In genomic region chrX:101693476-101693875, GRCh38 we compare ENCODE assay signal across 16 cellular contexts. TPM values are rescaled to one million over a fixed set of nuclear protein-coding genes. Genes with fewer than 3 reads are reported as not detected.
DNase-seq lines count a peak whose midpoint lies in the region; ATAC-seq and TF ChIP-seq lines count a peak whose summit lies in the region.
"Had no signal": no experiment of that assay in that cellular context is flagged by ENCODE, and none has a peak within 500 bp of the region (broad histone marks: within the 10 kb centered on the region; RNA-seq: fewer than 3 reads in every experiment).

No MANE protein-coding gene starts in this region.

- H3K36me3 ChIP-seq in hepatocyte (replicated peaks; ENCODE audit: insufficient read depth, low read depth) (no peaks in the 10 kb centered on the region), Peyer's patch (no peaks in the 10 kb centered on the region)
- H3K36me3 ChIP-seq: tibial artery had no signal

- ATAC-seq in GM19043 (IDR thresholded peaks at IDR 0.05; ENCODE audit: low read depth, unreplicated experiment) (peak; percentile 65), GM21825 (IDR thresholded peaks at IDR 0.05; ENCODE audit: unreplicated experiment) (peak; percentile 74), HG03378 (IDR thresholded peaks at IDR 0.05; ENCODE audit: unreplicated experiment) (peak; percentile 56)
- ATAC-seq in stimulated activated memory B cell treated with anti-CD40 and anti-IgM and Interleukin-4, amounts not matched to agents 10 μg/mL and 1 μg/mL and 100 μg/mL, for 72 hours = peak; percentile 53
- ATAC-seq: activated naive CD4-positive, alpha-beta T cell treated with anti-CD3 and anti-CD28 coated beads, Interleukin-2, amount 50 U/mL, for 72 hours had no signal

- H2AFZ ChIP-seq in hepatocyte = no peak overlapping the region

- TF ChIP-seq CTCF in hepatocyte (IDR thresholded peaks at IDR 0.05; ENCODE audit: poor library complexity) (no peak), Peyer's patch (IDR thresholded peaks at IDR 0.05) (no peak)

- no peaks in the 10 kb centered on the region for H3K9me3 Mint-ChIP-seq in stimulated activated memory B cell treated with anti-CD40 and anti-IgM and Interleukin-4, amounts not matched to agents 10 μg/mL and 1 μg/mL and 100 μg/mL, for 72 hours
- H3K9me3 Mint-ChIP-seq: activated naive CD4-positive, alpha-beta T cell treated with anti-CD3 and anti-CD28 coated beads, Interleukin-2, amount 50 U/mL, for 72 hours had no signal

- no peak overlapping the region for H3K4me3 ChIP-seq in hepatocyte
- H3K4me3 ChIP-seq in Peyer's patch = no peak overlapping the region
- H3K4me3 ChIP-seq: lung, tibial artery had no signal

- H3K27me3 Mint-ChIP-seq in stimulated activated memory B cell treated with anti-CD40 and anti-IgM and Interleukin-4, amounts not matched to agents 10 μg/mL and 1 μg/mL and 100 μg/mL, for 72 hours = peaks cover 12% of the 10 kb centered on the region

- H3K9me2 ChIP-seq in hepatocyte (replicated peaks; ENCODE audit: insufficient read depth) = no peaks in the 10 kb centered on the region

- WGBS in hepatocyte (ENCODE audit: low lambda C conversion rate, missing lambda C conversion rate) = 78% methylated on average over 4 of the region's 4 CpGs

- H4K20me1 ChIP-seq in hepatocyte (ENCODE audit: insufficient read depth, poor library complexity, severe bottlenecking) = no peaks in the 10 kb centered on the region

- H3K27ac Mint-ChIP-seq in stimulated activated memory B cell treated with anti-CD40 and anti-IgM and Interleukin-4, amounts not matched to agents 10 μg/mL and 1 μg/mL and 100 μg/mL, for 72 hours = peak overlapping the region; percentile 55
- H3K27ac Mint-ChIP-seq: activated naive CD4-positive, alpha-beta T cell treated with anti-CD3 and anti-CD28 coated beads, Interleukin-2, amount 50 U/mL, for 72 hours had no signal

- no peak overlapping the region for H3K4me2 ChIP-seq in hepatocyte

- H3K79me2 ChIP-seq in hepatocyte = no peaks in the 10 kb centered on the region

- H3K4me3 Mint-ChIP-seq in stimulated activated memory B cell treated with anti-CD40 and anti-IgM and Interleukin-4, amounts not matched to agents 10 μg/mL and 1 μg/mL and 100 μg/mL, for 72 hours = no peak overlapping the region

- no peaks in the 10 kb centered on the region for H3K36me3 Mint-ChIP-seq in stimulated activated memory B cell treated with anti-CD40 and anti-IgM and Interleukin-4, amounts not matched to agents 10 μg/mL and 1 μg/mL and 100 μg/mL, for 72 hours
- H3K36me3 Mint-ChIP-seq: activated naive CD4-positive, alpha-beta T cell treated with anti-CD3 and anti-CD28 coated beads, Interleukin-2, amount 50 U/mL, for 72 hours had no signal

- H3K4me1 Mint-ChIP-seq in stimulated activated memory B cell treated with anti-CD40 and anti-IgM and Interleukin-4, amounts not matched to agents 10 μg/mL and 1 μg/mL and 100 μg/mL, for 72 hours = peaks cover 8% of the 10 kb centered on the region

- H3K27ac ChIP-seq in hepatocyte = no peak overlapping the region
- no peak overlapping the region for H3K27ac ChIP-seq in Peyer's patch
- H3K27ac ChIP-seq: tibial artery had no signal

- no peaks in the 10 kb centered on the region for H3K27me3 ChIP-seq in hepatocyte
- H3K27me3 ChIP-seq in Peyer's patch = no peaks in the 10 kb centered on the region
- H3K27me3 ChIP-seq: tibial artery had no signal

- DNase-seq in hepatocyte (ENCODE audit: low spot score) = no peak
- DNase-seq in NCI-H446 treated with DMSO at 0.1 percent for 48 hours (lab: John Stamatoyannopoulos, UW) = no peak
- DNase-seq in Peyer's patch = no peak
- DNase-seq: GOT3, NCI-H1048, NCI-H510A treated with DMSO at 0.1 percent for 48 hours, RPMI8226, small intestine, T-helper 9 cell, tibial artery had no signal

- TF ChIP-seq POLR2A in Peyer's patch (IDR thresholded peaks at IDR 0.05) = no peak

- H3K9me3 ChIP-seq in hepatocyte (ENCODE audit: low read depth) (no peaks in the 10 kb centered on the region), Peyer's patch (no peaks in the 10 kb centered on the region)
- H3K9me3 ChIP-seq: tibial artery had no signal

- H3K4me1 ChIP-seq in hepatocyte (ENCODE audit: insufficient read depth) (no peaks in the 10 kb centered on the region), Peyer's patch (no peaks in the 10 kb centered on the region)
- H3K4me1 ChIP-seq: tibial artery had no signal

RNA-seq across cellular contexts. Expression of gene ARMCX2, which starts 33.8 kb away (rescaled TPM):
- total RNA-seq in hepatocyte = 63.9 and 64.5 TPM in 2 replicates
- 13.3 and 19.0 TPM in 2 replicates for polyA plus RNA-seq in hepatocyte
- total RNA-seq in Peyer's patch = 10 to 100 TPM in 1 of 4 donors, 1 to 10 TPM in 2, under 1 TPM in 1; 0.53 to 12.4 (median 6.7) TPM
